ENCODE assay signal across 9 cellular contexts in genomic region chr1:9687120-9687875, GRCh38. TPM values are rescaled to one million over a fixed set of nuclear protein-coding genes. Genes with fewer than 3 reads are reported as not detected.
A peak's percentile ranks its signal among the peaks of the same experiment; 100 is the strongest.
DNase-seq lines count a peak whose midpoint lies in the region; ATAC-seq and TF ChIP-seq lines count a peak whose summit lies in the region.
"Had no signal": no experiment of that assay in that cellular context is flagged by ENCODE, and none has a peak within 500 bp of the region (broad histone marks: within the 10 kb centered on the region; RNA-seq: fewer than 3 reads in every experiment).

No MANE protein-coding gene starts in this region.

- TF ChIP-seq CTCF in adrenal gland (IDR thresholded peaks at IDR 0.05), result peak in 1 of 6 experiments; percentile 20
- peak in 3 of 11 experiments; percentile 4 to 15 (median 9) for TF ChIP-seq CTCF in spleen (IDR thresholded peaks at IDR 0.05 in 8 of 11, conservative IDR thresholded peaks at IDR 0.05 in 3 of 11)

- peak overlapping the region; percentile 47 for H3K9ac ChIP-seq in HUES48 (ENCODE audit: low read depth, low read length)

- no peaks in the 10 kb centered on the region for H3K9me3 ChIP-seq in HUES48 (ENCODE audit: control insufficient read depth, insufficient read depth, low read length)
- no peaks in the 10 kb centered on the region for H3K9me3 ChIP-seq in adrenal gland (replicated peaks in 1 of 3)
- H3K9me3 ChIP-seq in spleen, result no peaks in the 10 kb centered on the region

- no peaks in the 10 kb centered on the region for H3K36me3 ChIP-seq in HUES48 (ENCODE audit: control insufficient read depth, insufficient read depth, low read length)
- no peaks in the 10 kb centered on the region for H3K36me3 ChIP-seq in adrenal gland (replicated peaks in 1 of 2)
- H3K36me3 ChIP-seq in spleen, result peaks cover 0 to 28% (median 7%) of the 10 kb centered on the region in 6 donors

- H3K27me3 ChIP-seq in HUES48 (ENCODE audit: control insufficient read depth, insufficient read depth, low read length) (peaks cover 25% of the 10 kb centered on the region), adrenal gland (no peaks in the 10 kb centered on the region), spleen (replicated peaks in 1 of 7) (peaks cover 0 to 10% (median 0%) of the 10 kb centered on the region in 7 donors)

- ATAC-seq in HG02759 (IDR thresholded peaks at IDR 0.05; ENCODE audit: unreplicated experiment), result no peak

- no peak for TF ChIP-seq POLR2A in adrenal gland (IDR thresholded peaks at IDR 0.05)
- no peak for TF ChIP-seq POLR2A in spleen (IDR thresholded peaks at IDR 0.05)

- H3K4me1 ChIP-seq in HUES48 (ENCODE audit: control insufficient read depth, insufficient read depth, low read length), result peaks cover 25% of the 10 kb centered on the region
- peaks cover 29 to 34% of the 10 kb centered on the region in 2 donors for H3K4me1 ChIP-seq in adrenal gland (replicated peaks in 1 of 2)
- H3K4me1 ChIP-seq in spleen, result peaks cover 46 to 98% (median 84%) of the 10 kb centered on the region in 6 donors

- intact Hi-C loops in adrenal gland (cut with DNase I) (no loop called here), spleen (cut with DNase I; ENCODE audit: low total_unique reads) (no loop called here)

- H3K4me3 ChIP-seq in HUES48 (ENCODE audit: low read depth, low read length), result peak overlapping the region; percentile 71
- peak overlapping the region in 2 of 4 donors; percentile 50 to 69 for H3K4me3 ChIP-seq in adrenal gland
- H3K4me3 ChIP-seq in iPS-11a (ENCODE audit: low read depth, low read length), result peak overlapping the region; percentile 60
- H3K4me3 ChIP-seq in spleen, result peak overlapping the region; percentile 43 to 81 (median 58)

- 0 to 1% (median 0%) methylated on average over 14 to 42 of the region's 42 CpGs for WGBS in adrenal gland, 4 donors
- WGBS in spleen, 5 donors, result 1 to 3% (median 2%) methylated on average over 38 to 42 of the region's 42 CpGs

- H3K27ac ChIP-seq in HUES48 (ENCODE audit: low read depth, low read length) (peak overlapping the region; percentile 79), adrenal gland (peak overlapping the region in 1 of 5 donors; percentile 60), spleen (peak overlapping the region; percentile 16 to 85 (median 72))
- H3K27ac ChIP-seq: 22Rv1 had no signal

- peak; percentile 80 for DNase-seq in DMS 273 (lab: John Stamatoyannopoulos, UW; ENCODE audit: unreplicated experiment)
- no peak for DNase-seq in DMS 273 treated with DMSO at 0.1 percent for 48 hours (lab: John Stamatoyannopoulos, UW)
- DNase-seq in T-helper 1 cell, result peak; percentile 25 to 65 (median 48)
- DNase-seq in adrenal gland, result peak; percentile 31 to 64 (median 50)
- DNase-seq in spleen, result peak; percentile 87

RNA-seq across cellular contexts. Expression of gene PIK3CD, which starts 35.8 kb away (rescaled TPM):
- total RNA-seq in adrenal gland (10 to 100 TPM in 4 of 8 donors, 1 to 10 TPM in 4; 3.9 to 16.4 (median 10.6) TPM), spleen (100 to 1,000 TPM in 5 of 7 donors, 10 to 100 TPM in 2; 89.4 to 186 (median 130) TPM)
- polyA plus RNA-seq in adrenal gland (1 to 10 TPM; 1.8 to 9.3 (median 2.9) TPM), spleen (10 to 100 TPM; 26.8 to 52.1 (median 43.2) TPM)

Comparison
In these comparisons a context has a peak if more than half of its experiments do, and no peak if none do; other contexts are left out.
1. RNA of gene PIK3CD, which starts 35.8 kb away (total RNA-seq): 89.4 to 186 TPM in spleen; 3.9 to 16.4 TPM in adrenal gland; every median in the first group is over 4 times any median in the second.